Comparison of ENCODE assay signal across 8 cellular contexts in the genomic region with DNA sequence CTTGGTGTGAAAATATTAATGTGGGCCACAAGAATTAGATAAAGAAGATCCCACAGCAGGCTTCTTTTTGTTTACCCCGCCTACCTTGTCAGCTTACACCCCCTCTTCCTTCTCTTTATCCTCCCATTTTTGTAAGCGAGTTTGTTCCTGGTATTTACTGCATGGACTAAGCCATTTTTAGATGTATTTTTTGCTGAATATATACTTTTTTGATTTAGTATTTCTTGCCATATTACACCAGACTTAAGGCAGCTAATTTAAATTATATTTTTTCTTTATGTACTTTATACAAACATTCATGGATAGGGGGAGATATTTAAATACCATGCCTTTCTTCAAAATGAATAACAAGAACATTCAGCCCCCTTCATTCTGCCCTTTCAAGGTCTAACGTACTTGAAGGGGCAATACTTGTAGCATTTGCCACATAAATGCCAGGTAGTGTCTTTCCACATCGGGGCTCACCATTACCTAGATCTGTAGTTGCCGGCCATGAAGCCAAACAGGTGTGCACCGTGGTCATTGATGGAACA.
A peak's percentile ranks its signal among the peaks of the same experiment; 100 is the strongest.
DNase-seq lines count a peak whose midpoint lies in the region; ATAC-seq and TF ChIP-seq lines count a peak whose summit lies in the region.

No MANE protein-coding gene starts in this region.

- H3K4me1 ChIP-seq in HUES64 (ENCODE audit: insufficient read depth, low read length) (peaks cover 15% of the 10 kb centered on the region), muscle layer of colon (ENCODE audit: insufficient read depth, low read length) (peaks cover 24% of the 10 kb centered on the region)

- 19% methylated on average over 5 of the region's 6 CpGs for WGBS in HUES64

- H3K27me3 ChIP-seq in HUES64 (ENCODE audit: insufficient read depth, low read length) (peaks cover 18% of the 10 kb centered on the region; the same call in 1 of the 2 replicates), muscle layer of colon (ENCODE audit: control insufficient read depth in 1 of 2, insufficient read depth in 2 of 2, low read length in 2 of 2) (no peaks in the 10 kb centered on the region)

- no peak overlapping the region for H3K27ac ChIP-seq in HUES64 (ENCODE audit: low read depth, low read length)
- H3K27ac ChIP-seq in muscle layer of colon (ENCODE audit: low read depth, low read length), result peak overlapping the region; percentile 83

- no peak for DNase-seq in AG09309 (ENCODE audit: low read depth)
- DNase-seq in cardiac fibroblast (ENCODE audit: low read depth in 2 of 2), result no peak
- DNase-seq in NCI-H2107 (lab: John Stamatoyannopoulos, UW), result no peak
- DNase-seq in islet precursor cell, result no peak

- H3K4me3 ChIP-seq in AG09309 (ENCODE audit: control insufficient read depth, low read depth, low read length), result peak overlapping the region; percentile 60
- H3K4me3 ChIP-seq in HUES64 (ENCODE audit: low read length), result peak overlapping the region; percentile 86
- H3K4me3 ChIP-seq in cardiac fibroblast (replicated peaks in 1 of 2; ENCODE audit: low read depth in 2 of 2, low read length in 2 of 2), result peak overlapping the region; percentile 48 to 52
- H3K4me3 ChIP-seq in muscle layer of colon (ENCODE audit: low read depth in 1 of 2, low read length in 2 of 2), result peak overlapping the region; percentile 52 to 66

- H3K36me3 ChIP-seq in HUES64 (ENCODE audit: insufficient read depth, low read length) (no peaks in the 10 kb centered on the region), muscle layer of colon (ENCODE audit: insufficient read depth, low read length) (no peaks in the 10 kb centered on the region)

- H3K9ac ChIP-seq in HUES64 (ENCODE audit: low read depth, low read length), result peak overlapping the region; percentile 71
- H3K9ac ChIP-seq in muscle layer of colon (ENCODE audit: low read length), result peak overlapping the region; percentile 69

- H3K9me3 ChIP-seq in HUES64 (ENCODE audit: insufficient read depth, low read depth, low read length), result no peaks in the 10 kb centered on the region
- no peaks in the 10 kb centered on the region for H3K9me3 ChIP-seq in muscle layer of colon (ENCODE audit: low read length)

- ATAC-seq in HG03097 (IDR thresholded peaks at IDR 0.05; ENCODE audit: low FRiP score, unreplicated experiment), result no peak
- ATAC-seq in GM18861 (IDR thresholded peaks at IDR 0.05; ENCODE audit: unreplicated experiment), result no peak

- TF ChIP-seq CTCF in AG09309 (IDR thresholded peaks at IDR 0.05; ENCODE audit: control insufficient read depth, insufficient read depth, low read depth, low read length, missing control alignments), result no peak
- no peak for TF ChIP-seq CTCF in cardiac fibroblast (IDR thresholded peaks at IDR 0.05; ENCODE audit: low read depth, low read length)
